Comparison of ENCODE assay signal across 1 cellular context in the genomic region with DNA sequence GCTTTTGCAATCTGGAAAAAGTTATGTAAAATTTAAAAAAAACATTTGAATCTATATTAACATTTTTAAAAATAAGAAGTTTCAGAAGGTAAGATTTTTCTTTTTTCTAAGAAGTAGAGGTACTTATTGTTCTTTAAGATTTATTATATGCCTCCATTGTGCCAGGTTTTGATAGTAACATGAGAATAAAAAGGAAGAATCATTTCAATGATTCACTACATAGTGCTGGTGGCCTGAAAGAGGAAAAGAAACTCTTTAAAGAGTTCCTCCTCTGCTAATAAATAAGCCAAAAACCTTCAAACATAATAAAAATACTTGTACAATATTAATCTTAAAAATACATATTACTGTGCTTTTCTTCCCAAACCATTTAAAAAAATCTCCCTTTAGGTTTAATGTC.
TF ChIP-seq lines count a peak whose summit lies in the region.

No MANE protein-coding gene starts in this region.

TF ChIP-seq in GM12878, 131 proteins besides CTCF, POLR2A, EP300 and RAD21:
- TF ChIP-seq, protein P1, sequence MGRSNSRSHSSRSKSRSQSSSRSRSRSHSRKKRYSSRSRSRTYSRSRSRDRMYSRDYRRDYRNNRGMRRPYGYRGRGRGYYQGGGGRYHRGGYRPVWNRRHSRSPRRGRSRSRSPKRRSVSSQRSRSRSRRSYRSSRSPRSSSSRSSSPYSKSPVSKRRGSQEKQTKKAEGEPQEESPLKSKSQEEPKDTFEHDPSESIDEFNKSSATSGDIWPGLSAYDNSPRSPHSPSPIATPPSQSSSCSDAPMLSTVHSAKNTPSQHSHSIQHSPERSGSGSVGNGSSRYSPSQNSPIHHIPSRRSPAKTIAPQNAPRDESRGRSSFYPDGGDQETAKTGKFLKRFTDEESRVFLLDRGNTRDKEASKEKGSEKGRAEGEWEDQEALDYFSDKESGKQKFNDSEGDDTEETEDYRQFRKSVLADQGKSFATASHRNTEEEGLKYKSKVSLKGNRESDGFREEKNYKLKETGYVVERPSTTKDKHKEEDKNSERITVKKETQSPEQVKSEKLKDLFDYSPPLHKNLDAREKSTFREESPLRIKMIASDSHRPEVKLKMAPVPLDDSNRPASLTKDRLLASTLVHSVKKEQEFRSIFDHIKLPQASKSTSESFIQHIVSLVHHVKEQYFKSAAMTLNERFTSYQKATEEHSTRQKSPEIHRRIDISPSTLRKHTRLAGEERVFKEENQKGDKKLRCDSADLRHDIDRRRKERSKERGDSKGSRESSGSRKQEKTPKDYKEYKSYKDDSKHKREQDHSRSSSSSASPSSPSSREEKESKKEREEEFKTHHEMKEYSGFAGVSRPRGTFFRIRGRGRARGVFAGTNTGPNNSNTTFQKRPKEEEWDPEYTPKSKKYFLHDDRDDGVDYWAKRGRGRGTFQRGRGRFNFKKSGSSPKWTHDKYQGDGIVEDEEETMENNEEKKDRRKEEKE (IDR thresholded peaks at IDR 0.05) = no peak
- TF ChIP-seq TAF1 (IDR thresholded peaks at IDR 0.05; ENCODE audit: borderline replicate concordance, low read depth, low read length) (no peak), CHD4 (IDR thresholded peaks at IDR 0.05) (no peak), ZSCAN29 (IDR thresholded peaks at IDR 0.05) (no peak), SPI1 (IDR thresholded peaks at IDR 0.05; ENCODE audit: borderline replicate concordance, insufficient read depth, low read depth, low read length) (0 out of 2 replicates have a peak, but pooled peaks have one; percentile 23), KDM1A (IDR thresholded peaks at IDR 0.05; ENCODE audit: borderline replicate concordance) (no peak)
- TF ChIP-seq, protein P2, sequence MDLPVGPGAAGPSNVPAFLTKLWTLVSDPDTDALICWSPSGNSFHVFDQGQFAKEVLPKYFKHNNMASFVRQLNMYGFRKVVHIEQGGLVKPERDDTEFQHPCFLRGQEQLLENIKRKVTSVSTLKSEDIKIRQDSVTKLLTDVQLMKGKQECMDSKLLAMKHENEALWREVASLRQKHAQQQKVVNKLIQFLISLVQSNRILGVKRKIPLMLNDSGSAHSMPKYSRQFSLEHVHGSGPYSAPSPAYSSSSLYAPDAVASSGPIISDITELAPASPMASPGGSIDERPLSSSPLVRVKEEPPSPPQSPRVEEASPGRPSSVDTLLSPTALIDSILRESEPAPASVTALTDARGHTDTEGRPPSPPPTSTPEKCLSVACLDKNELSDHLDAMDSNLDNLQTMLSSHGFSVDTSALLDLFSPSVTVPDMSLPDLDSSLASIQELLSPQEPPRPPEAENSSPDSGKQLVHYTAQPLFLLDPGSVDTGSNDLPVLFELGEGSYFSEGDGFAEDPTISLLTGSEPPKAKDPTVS (IDR thresholded peaks at IDR 0.05; ENCODE audit: low read depth, low read length) = no peak
- TF ChIP-seq, protein P3, sequence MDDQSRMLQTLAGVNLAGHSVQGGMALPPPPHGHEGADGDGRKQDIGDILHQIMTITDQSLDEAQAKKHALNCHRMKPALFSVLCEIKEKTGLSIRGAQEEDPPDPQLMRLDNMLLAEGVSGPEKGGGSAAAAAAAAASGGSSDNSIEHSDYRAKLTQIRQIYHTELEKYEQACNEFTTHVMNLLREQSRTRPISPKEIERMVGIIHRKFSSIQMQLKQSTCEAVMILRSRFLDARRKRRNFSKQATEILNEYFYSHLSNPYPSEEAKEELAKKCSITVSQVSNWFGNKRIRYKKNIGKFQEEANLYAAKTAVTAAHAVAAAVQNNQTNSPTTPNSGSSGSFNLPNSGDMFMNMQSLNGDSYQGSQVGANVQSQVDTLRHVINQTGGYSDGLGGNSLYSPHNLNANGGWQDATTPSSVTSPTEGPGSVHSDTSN (IDR thresholded peaks at IDR 0.05; ENCODE audit: insufficient replicate concordance, low read depth, low read length) = no peak
